In the genomic region with DNA sequence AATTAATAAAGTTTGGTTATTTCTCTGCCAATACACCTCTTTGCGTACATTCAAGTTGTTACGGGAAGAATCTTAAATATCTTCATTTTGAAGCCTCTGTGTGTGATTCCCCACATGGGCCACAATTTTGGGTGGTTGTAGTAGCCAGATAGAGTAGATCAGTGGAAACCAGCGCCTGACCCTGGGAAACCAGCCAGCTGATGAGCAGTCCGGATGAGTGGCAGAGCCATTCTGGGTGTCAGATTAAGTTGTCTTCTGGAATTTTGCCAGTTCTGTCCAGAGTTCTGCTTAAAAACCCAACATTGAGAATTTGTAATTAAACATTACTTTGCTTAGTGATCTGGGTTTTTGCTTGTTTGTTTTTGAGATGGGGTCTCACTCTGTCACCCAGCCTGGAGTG, we compare ENCODE assay signal across 32 cellular contexts. TPM values are rescaled to one million over a fixed set of nuclear protein-coding genes. Genes with fewer than 3 reads are reported as not detected.
A peak's percentile ranks its signal among the peaks of the same experiment; 100 is the strongest.
DNase-seq lines count a peak whose midpoint lies in the region; ATAC-seq and TF ChIP-seq lines count a peak whose summit lies in the region.
"Had no signal": no experiment of that assay in that cellular context is flagged by ENCODE, and none has a peak within 500 bp of the region (broad histone marks: within the 10 kb centered on the region; RNA-seq: fewer than 3 reads in every experiment).

No MANE protein-coding gene starts in this region.

- ATAC-seq in GM21529 (IDR thresholded peaks at IDR 0.05; ENCODE audit: unreplicated experiment) (no peak), GM18868 (IDR thresholded peaks at IDR 0.05; ENCODE audit: unreplicated experiment) (no peak)
- ATAC-seq: activated CD4-positive, alpha-beta T cell treated with anti-CD3 and anti-CD28 coated beads for 36 hours; activated CD8-positive, alpha-beta T cell treated with anti-CD3 and anti-CD28 coated beads, Interleukin-2, amount 10 ng/mL, durations not matched to agents 7 days and 5 days; body of pancreas; GM12878; HCT116; left lobe of liver; pancreas had no signal

- H3K4me3 ChIP-seq in GM23248, result no peak overlapping the region
- no peak overlapping the region for H3K4me3 ChIP-seq in MG63
- H3K4me3 ChIP-seq: body of pancreas, GM12878, pancreas, Peyer's patch had no signal

- H4K20me1 ChIP-seq in GM23248 (ENCODE audit: insufficient read depth), result no peaks in the 10 kb centered on the region

- H3K4me1 Mint-ChIP-seq in progenitor cell of endocrine pancreas (ENCODE audit: low read depth) (no peaks in the 10 kb centered on the region), chondrocyte (ENCODE audit: low read depth) (peaks cover 11% of the 10 kb centered on the region)

- H3K4me2 ChIP-seq in GM23248 (ENCODE audit: unreplicated experiment), result no peak overlapping the region

- H3K4me3 Mint-ChIP-seq in progenitor cell of endocrine pancreas (ENCODE audit: low read depth) (no peak overlapping the region), chondrocyte (ENCODE audit: unreplicated experiment) (no peak overlapping the region)
- H3K4me3 Mint-ChIP-seq: activated CD4-positive, alpha-beta T cell treated with anti-CD3 and anti-CD28 coated beads for 36 hours; activated CD8-positive, alpha-beta T cell treated with anti-CD3 and anti-CD28 coated beads, Interleukin-2, amount 10 ng/mL, durations not matched to agents 7 days and 5 days; activated naive CD4-positive, alpha-beta T cell treated with anti-CD3 and anti-CD28 coated beads for 36 hours; IgD-negative memory B cell; immature natural killer cell; neural crest cell; T-helper 2 cell treated with Interferon-gamma antibody and Interleukin-4, amounts not matched to agents 5 μg/mL and 100 μg/mL, for 36 hours had no signal

- peaks cover 39% of the 10 kb centered on the region for H3K36me3 ChIP-seq in GM23248 (ENCODE audit: low read depth)
- peaks cover 16% of the 10 kb centered on the region for H3K36me3 ChIP-seq in MG63

- 80% methylated on average over 4 of the region's 4 CpGs for WGBS in GM23248 (ENCODE audit: low coverage in 1 of 2, low lambda C conversion rate in 2 of 2, missing lambda C conversion rate in 2 of 2), 2 experiments

- TF ChIP-seq CTCF in progenitor cell of endocrine pancreas (IDR thresholded peaks at IDR 0.05; ENCODE audit: unreplicated experiment) (no peak), chondrocyte (IDR thresholded peaks at IDR 0.05) (no peak)

- H2AFZ ChIP-seq in GM23248, result no peak overlapping the region

- in situ Hi-C loops in GM23248 (cut with MboI), result no loop called here

- H3K9me3 ChIP-seq in GM23248 (ENCODE audit: low read depth) (no peaks in the 10 kb centered on the region), MG63 (no peaks in the 10 kb centered on the region)
- H3K9me3 ChIP-seq: body of pancreas, pancreas, Peyer's patch had no signal

- no peak overlapping the region for H3K27ac ChIP-seq in GM23248
- H3K27ac ChIP-seq: body of pancreas, pancreas, Peyer's patch, VCaP had no signal

- peak overlapping the region; percentile 75 for H3K27ac Mint-ChIP-seq in progenitor cell of endocrine pancreas
- no peak overlapping the region for H3K27ac Mint-ChIP-seq in chondrocyte (ENCODE audit: unreplicated experiment)
- H3K27ac Mint-ChIP-seq: activated CD4-positive, alpha-beta T cell treated with anti-CD3 and anti-CD28 coated beads for 36 hours; activated CD8-positive, alpha-beta T cell treated with anti-CD3 and anti-CD28 coated beads, Interleukin-2, amount 10 ng/mL, durations not matched to agents 7 days and 5 days; activated naive CD4-positive, alpha-beta T cell treated with anti-CD3 and anti-CD28 coated beads for 36 hours; IgD-negative memory B cell; T-helper 2 cell treated with Interferon-gamma antibody and Interleukin-4, amounts not matched to agents 5 μg/mL and 100 μg/mL, for 36 hours had no signal

- H3K9me3 Mint-ChIP-seq in progenitor cell of endocrine pancreas (ENCODE audit: low read depth) (no peaks in the 10 kb centered on the region), chondrocyte (ENCODE audit: low read depth) (no peaks in the 10 kb centered on the region)
- H3K9me3 Mint-ChIP-seq: activated naive CD4-positive, alpha-beta T cell treated with anti-CD3 and anti-CD28 coated beads for 36 hours; IgD-negative memory B cell; immature natural killer cell; neural crest cell; T-helper 2 cell treated with Interferon-gamma antibody and Interleukin-4, amounts not matched to agents 5 μg/mL and 100 μg/mL, for 36 hours had no signal

- no peaks in the 10 kb centered on the region for H3K9me2 ChIP-seq in GM23248 (ENCODE audit: insufficient read depth)

- H3K79me2 ChIP-seq in GM23248 (ENCODE audit: insufficient read depth), result peaks cover 3% of the 10 kb centered on the region; the same call in 1 of the 2 replicates

- H3K27me3 Mint-ChIP-seq in progenitor cell of endocrine pancreas, result no peaks in the 10 kb centered on the region
- no peaks in the 10 kb centered on the region for H3K27me3 Mint-ChIP-seq in chondrocyte (ENCODE audit: low read depth)
- H3K27me3 Mint-ChIP-seq: activated CD4-positive, alpha-beta T cell treated with anti-CD3 and anti-CD28 coated beads for 36 hours; IgD-negative memory B cell had no signal

- H3K27me3 ChIP-seq in GM23248 (replicated peaks; ENCODE audit: insufficient read depth) (no peaks in the 10 kb centered on the region), MG63 (no peaks in the 10 kb centered on the region)
- H3K27me3 ChIP-seq: body of pancreas, pancreas, Peyer's patch had no signal

- H3K36me3 Mint-ChIP-seq in progenitor cell of endocrine pancreas (ENCODE audit: insufficient read depth) (peaks cover 34% of the 10 kb centered on the region), chondrocyte (ENCODE audit: low read depth) (peaks cover 34% of the 10 kb centered on the region)

- no peak overlapping the region for H3K9ac ChIP-seq in GM23248

- H3F3A ChIP-seq in GM23248 (ENCODE audit: insufficient read depth), result no peaks in the 10 kb centered on the region

- H3K4me1 ChIP-seq in GM23248 (ENCODE audit: insufficient read depth), result no peaks in the 10 kb centered on the region
- H3K4me1 ChIP-seq: body of pancreas, pancreas, Peyer's patch had no signal

- DNase-seq in GM23248 (peak; percentile 7), MG63 (peak; percentile 22), dermis microvascular lymphatic vessel endothelial cell (ENCODE audit: low read depth in 2 of 2) (peak; percentile 16 to 47), progenitor cell of endocrine pancreas (ENCODE audit: low spot score, unreplicated experiment) (no peak), chondrocyte (ENCODE audit: low spot score) (no peak)
- no peak for DNase-seq in stimulated activated CD4-positive, alpha-beta T cell treated with anti-CD3 and anti-CD28 coated beads, Interleukin-2, amount 100 ng/mL, for 24 hours
- DNase-seq: activated CD4-positive, alpha-beta T cell treated with anti-CD3 and anti-CD28 coated beads for 36 hours; activated CD8-positive, alpha-beta T cell treated with anti-CD3 and anti-CD28 coated beads, Interleukin-2, amount 10 ng/mL, durations not matched to agents 7 days and 5 days; activated naive CD4-positive, alpha-beta T cell treated with anti-CD3 and anti-CD28 coated beads for 36 hours; body of pancreas; DMS 273 treated with DMSO at 0.1 percent for 48 hours; hypothalamus; immature natural killer cell; mesenchymal stem cell; NCI-H1105; NCI-H187 treated with DMSO at 0.1 percent for 48 hours; NCI-H2171; NCI-H526 treated with DMSO at 0.1 percent for 48 hours; pancreas; Peyer's patch; SHP77 treated with DMSO at 0.1 percent for 48 hours; stimulated activated CD4-positive, alpha-beta T cell treated with anti-CD3 and anti-CD28 coated beads, Interleukin-2, amount 100 ng/mL, for 48 hours; trophoblast cell had no signal

RNA-seq across cellular contexts. Expression of a gene that starts 49.7 kb away (rescaled TPM):
- 7.0 and 27.2 TPM in 2 replicates for total RNA-seq in GM23248 (2014; rRNA removed; shearing (Covaris generic))
- polyA plus RNA-seq in GM23248 (2016; fragmentation: Nextera tagmentation; extraction: Ambion mirVana), result 41.7 and 41.8 TPM in 2 replicates
- 8.2 and 27.7 TPM in 2 replicates for total RNA-seq in MG63 (2014; rRNA removed; shearing (Covaris generic); ENCODE audit: low replicate concordance)
- total RNA-seq in dermis microvascular lymphatic vessel endothelial cell (21.6 and 23.4 TPM in 2 replicates), progenitor cell of endocrine pancreas (49.0 and 59.3 TPM in 2 replicates), chondrocyte (29.5 to 35.7 TPM (median 29.8 TPM) in 3 replicates)

Comparison
In these comparisons a context has a peak if more than half of its experiments do, and no peak if none do; other contexts are left out.
1. DNase-seq: peak in GM23248 (single experiment), MG63 (single experiment) and dermis microvascular lymphatic vessel endothelial cell (2 of 2); none in progenitor cell of endocrine pancreas (single experiment), chondrocyte (single experiment) and stimulated activated CD4-positive, alpha-beta T cell treated with anti-CD3 and anti-CD28 coated beads, Interleukin-2, amount 100 ng/mL, for 24 hours (0 of 2).